Comparison of ENCODE assay signal across 15 cellular contexts in the genomic region with DNA sequence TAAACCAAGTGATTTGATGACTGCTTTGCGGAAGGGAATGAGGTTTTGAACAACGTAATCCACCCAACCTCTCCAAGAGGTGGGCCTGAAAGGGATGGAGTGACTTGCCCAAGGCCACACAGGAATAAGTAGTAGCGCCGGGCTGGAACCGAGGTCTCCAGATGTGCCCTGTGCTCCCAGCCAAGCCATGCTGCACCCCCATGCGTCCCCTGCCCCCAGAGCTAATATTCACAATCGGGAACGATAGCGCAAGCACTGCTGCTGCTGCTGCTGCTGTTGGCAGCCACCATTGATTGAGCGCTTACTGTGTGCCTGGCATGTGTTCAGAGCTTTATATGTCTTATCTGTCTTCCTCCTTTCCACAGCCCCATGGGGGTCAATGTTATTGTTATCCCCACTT. TPM values are rescaled to one million over a fixed set of nuclear protein-coding genes. Genes with fewer than 3 reads are reported as not detected.
DNase-seq lines count a peak whose midpoint lies in the region; ATAC-seq and TF ChIP-seq lines count a peak whose summit lies in the region.
"Had no signal": no experiment of that assay in that cellular context is flagged by ENCODE, and none has a peak within 500 bp of the region (broad histone marks: within the 10 kb centered on the region; RNA-seq: fewer than 3 reads in every experiment).

No MANE protein-coding gene starts in this region.

- no peak overlapping the region for H3K4me3 Mint-ChIP-seq in osteocyte (ENCODE audit: unreplicated experiment)
- no peak overlapping the region for H3K4me3 Mint-ChIP-seq in effector memory CD8-positive, alpha-beta T cell
- H3K4me3 Mint-ChIP-seq: HFFc6 had no signal

- peak; percentile 36 for DNase-seq in activated effector memory CD4-positive, alpha-beta T cell treated with anti-CD3 and anti-CD28 coated beads, Interleukin-2, amount 50 U/mL, for 16 hours
- no peak for DNase-seq in activated effector memory CD4-positive, alpha-beta T cell treated with Interleukin-2 at 50 U/mL for 16 hours
- DNase-seq in ecto neural progenitor cell (ENCODE audit: low spot score): peak; percentile 35
- DNase-seq in osteocyte (ENCODE audit: extremely low spot score, unreplicated experiment): peak; percentile 75
- DNase-seq in activated CD4-positive, CD25-positive, alpha-beta regulatory T cell treated with anti-CD3 and anti-CD28 coated beads, Interleukin-2, amount 50 U/mL, for 72 hours: no peak
- DNase-seq in effector memory CD8-positive, alpha-beta T cell: no peak
- DNase-seq: AML-193; CD4-positive, CD25-positive, alpha-beta regulatory T cell; HFFc6; KG1; NCI-H1092; NCI-H345; NCI-H69 had no signal

- H3K4me1 Mint-ChIP-seq in osteocyte (ENCODE audit: unreplicated experiment): peaks cover 9% of the 10 kb centered on the region
- no peaks in the 10 kb centered on the region for H3K4me1 Mint-ChIP-seq in effector memory CD8-positive, alpha-beta T cell (ENCODE audit: low read depth in 2 of 2)
- H3K4me1 Mint-ChIP-seq: CD4-positive, CD25-positive, alpha-beta regulatory T cell had no signal

- no peak for ATAC-seq in effector memory CD8-positive, alpha-beta T cell (replicated peaks)
- ATAC-seq in HG02759 (IDR thresholded peaks at IDR 0.05; ENCODE audit: unreplicated experiment): no peak

- no peaks in the 10 kb centered on the region for H3K9me3 Mint-ChIP-seq in osteocyte (ENCODE audit: unreplicated experiment)
- H3K9me3 Mint-ChIP-seq in effector memory CD8-positive, alpha-beta T cell: no peaks in the 10 kb centered on the region
- H3K9me3 Mint-ChIP-seq: HFFc6 had no signal

- no peak overlapping the region for H3K27ac Mint-ChIP-seq in osteocyte (ENCODE audit: unreplicated experiment)
- no peak overlapping the region for H3K27ac Mint-ChIP-seq in effector memory CD8-positive, alpha-beta T cell
- H3K27ac Mint-ChIP-seq: HFFc6 had no signal

- no peak for TF ChIP-seq CTCF in osteocyte (IDR thresholded peaks at IDR 0.05)

- H3K36me3 Mint-ChIP-seq in osteocyte (ENCODE audit: unreplicated experiment): peaks cover 49% of the 10 kb centered on the region
- no peaks in the 10 kb centered on the region for H3K36me3 Mint-ChIP-seq in effector memory CD8-positive, alpha-beta T cell (ENCODE audit: insufficient read depth)
- H3K36me3 Mint-ChIP-seq: CD4-positive, CD25-positive, alpha-beta regulatory T cell had no signal

- no peaks in the 10 kb centered on the region for H3K27me3 Mint-ChIP-seq in osteocyte (ENCODE audit: unreplicated experiment)
- H3K27me3 Mint-ChIP-seq in effector memory CD8-positive, alpha-beta T cell: no peaks in the 10 kb centered on the region

RNA-seq across cellular contexts. Expression of gene AMBP, which starts 43.9 kb away (rescaled TPM):
- not detected in 2 replicates for total RNA-seq in osteocyte
- total RNA-seq: A673; CD4-positive, CD25-positive, alpha-beta regulatory T cell; HFFc6 had no signal

Comparison
In these comparisons a context has a peak if more than half of its experiments do, and no peak if none do; other contexts are left out.
1. DNase-seq: peak in activated effector memory CD4-positive, alpha-beta T cell treated with anti-CD3 and anti-CD28 coated beads, Interleukin-2, amount 50 U/mL, for 16 hours (single experiment), ecto neural progenitor cell (single experiment) and osteocyte (single experiment); none in activated effector memory CD4-positive, alpha-beta T cell treated with Interleukin-2 at 50 U/mL for 16 hours (single experiment), activated CD4-positive, CD25-positive, alpha-beta regulatory T cell treated with anti-CD3 and anti-CD28 coated beads, Interleukin-2, amount 50 U/mL, for 72 hours (single experiment) and effector memory CD8-positive, alpha-beta T cell (0 of 3).